ENCODE assay signal across 30 cellular contexts in genomic region chr2:167953790-167954189, GRCh38.
"Had no signal": no experiment of that assay in that cellular context is flagged by ENCODE, and none has a peak within 500 bp of the region (broad histone marks: within the 10 kb centered on the region; RNA-seq: fewer than 3 reads in every experiment).

No MANE protein-coding gene starts in this region.

- H3K9me3 Mint-ChIP-seq: dendritic cell treated with granulocyte-macrophage colony-stimulating factor and Interleukin-4, amounts not matched to agents 40 ng/mL and 50 ng/mL, for 4 days; endodermal cell; memory B cell had no signal

- ATAC-seq: left lobe of liver; mucosa of descending colon; natural killer cell treated with Interleukin-12 subunit alpha and Interleukin-12 subunit beta and Interleukin-15 and Interleukin-18, amount 100 ng/mL, for 72 hours; pancreas; sciatic nerve; stimulated activated naive CD8-positive, alpha-beta T cell treated with anti-CD3 and anti-CD28 coated beads, Interleukin-15, amount 100 ng/mL, for 72 hours; upper lobe of right lung had no signal

- H3K4me3 ChIP-seq: colonic mucosa, esophagus squamous epithelium, lung, mucosa of descending colon, pancreas, smooth muscle cell, suprapubic skin, transverse colon, upper lobe of right lung, uterus had no signal

- H3K4me1 Mint-ChIP-seq: endodermal cell; memory B cell; naive B cell; neural crest cell; stimulated activated naive CD8-positive, alpha-beta T cell treated with anti-CD3 and anti-CD28 coated beads, Interleukin-15, amount 100 ng/mL, for 72 hours had no signal

- H3K36me3 ChIP-seq: colonic mucosa, esophagus squamous epithelium, neutrophil, pancreas, suprapubic skin, transverse colon, upper lobe of right lung, uterus had no signal

- H3K4me2 ChIP-seq: smooth muscle cell had no signal

- H3K9me3 ChIP-seq: colonic mucosa, esophagus squamous epithelium, mucosa of descending colon, neutrophil, pancreas, suprapubic skin, transverse colon, upper lobe of right lung, uterus had no signal

- DNase-seq: colonic mucosa; effector CD8-positive, alpha-beta T cell; endodermal cell; erythroblast; esophagus squamous epithelium; foreskin melanocyte; kidney; mucosa of descending colon; naive B cell; pancreas; stimulated activated CD4-positive, alpha-beta T cell treated with anti-CD3 and anti-CD28 coated beads, Interleukin-12 subunit alpha, Interleukin-12 subunit beta, amount 100 ng/mL, for 4 hours; stimulated activated CD4-positive, alpha-beta T cell treated with anti-CD3 and anti-CD28 coated beads, Interleukin-1b, Interleukin-23, amount 100 ng/mL, for 48 hours; stimulated activated CD4-positive, alpha-beta T cell treated with anti-CD3 and anti-CD28 coated beads, Interleukin-4, amount 100 ng/mL, for 1 hour; stimulated activated CD8-positive, alpha-beta memory T cell treated with anti-CD3 and anti-CD28 coated beads, Interleukin-4, amount 100 ng/mL, for 48 hours; stimulated activated naive CD4-positive, alpha-beta T cell; stimulated activated naive CD8-positive, alpha-beta T cell treated with anti-CD3 and anti-CD28 coated beads, Interleukin-15, amount 100 ng/mL, for 72 hours; transverse colon; upper lobe of right lung; uterus had no signal

- H3K27ac ChIP-seq: colonic mucosa, esophagus squamous epithelium, neutrophil, pancreas, suprapubic skin, transverse colon, upper lobe of right lung, uterus had no signal

- H3K27ac Mint-ChIP-seq: dendritic cell treated with granulocyte-macrophage colony-stimulating factor and Interleukin-4, amounts not matched to agents 40 ng/mL and 50 ng/mL, for 4 days; endodermal cell; memory B cell; mesothelial cell of epicardium; naive B cell; natural killer cell treated with Interleukin-12 subunit alpha and Interleukin-12 subunit beta and Interleukin-15 and Interleukin-18, amount 100 ng/mL, for 72 hours; stimulated activated naive CD8-positive, alpha-beta T cell treated with anti-CD3 and anti-CD28 coated beads, Interleukin-15, amount 100 ng/mL, for 72 hours had no signal

- H3K4me1 ChIP-seq: colonic mucosa, esophagus squamous epithelium, pancreas, transverse colon, upper lobe of right lung, uterus had no signal

- H3K27me3 ChIP-seq: colonic mucosa, esophagus squamous epithelium, neutrophil, pancreas, suprapubic skin, transverse colon, upper lobe of right lung, uterus had no signal

- H3K4me3 Mint-ChIP-seq: dendritic cell treated with granulocyte-macrophage colony-stimulating factor and Interleukin-4, amounts not matched to agents 40 ng/mL and 50 ng/mL, for 4 days; endodermal cell; memory B cell; mesothelial cell of epicardium; naive B cell; natural killer cell treated with Interleukin-12 subunit alpha and Interleukin-12 subunit beta and Interleukin-15 and Interleukin-18, amount 100 ng/mL, for 72 hours; neural crest cell; stimulated activated naive CD8-positive, alpha-beta T cell treated with anti-CD3 and anti-CD28 coated beads, Interleukin-15, amount 100 ng/mL, for 72 hours had no signal

- H3K36me3 Mint-ChIP-seq: naive B cell; natural killer cell treated with Interleukin-12 subunit alpha and Interleukin-12 subunit beta and Interleukin-15 and Interleukin-18, amount 100 ng/mL, for 72 hours had no signal

- H3K27me3 Mint-ChIP-seq: dendritic cell treated with granulocyte-macrophage colony-stimulating factor and Interleukin-4, amounts not matched to agents 40 ng/mL and 50 ng/mL, for 4 days; memory B cell; naive B cell; natural killer cell treated with Interleukin-12 subunit alpha and Interleukin-12 subunit beta and Interleukin-15 and Interleukin-18, amount 100 ng/mL, for 72 hours; stimulated activated naive CD8-positive, alpha-beta T cell treated with anti-CD3 and anti-CD28 coated beads, Interleukin-15, amount 100 ng/mL, for 72 hours had no signal
